In genomic region chr3:84126160-84126559, GRCh38 we compare ENCODE assay signal across 26 cellular contexts.
"Had no signal": no experiment of that assay in that cellular context is flagged by ENCODE, and none has a peak within 500 bp of the region (broad histone marks: within the 10 kb centered on the region; RNA-seq: fewer than 3 reads in every experiment).

No MANE protein-coding gene starts in this region.

- H3K4me1 ChIP-seq: adrenal gland, breast epithelium, Peyer's patch, SJSA1 had no signal

- H3K9me3 ChIP-seq: adrenal gland, SJSA1 had no signal

- ATAC-seq: activated CD8-positive, alpha-beta T cell treated with anti-CD3 and anti-CD28 coated beads, Interleukin-2, amount 10 ng/mL, durations not matched to agents 7 days and 5 days; T-helper 17 cell; WTC11 had no signal

- DNase-seq: activated CD4-positive, alpha-beta T cell treated with anti-CD3 and anti-CD28 coated beads for 48 hours; activated CD4-positive, alpha-beta T cell treated with anti-CD3 and anti-CD28 coated beads, Interleukin-2, amount 50 U/mL, for 4 hours; activated CD4-positive, CD25-positive, alpha-beta regulatory T cell treated with anti-CD3 and anti-CD28 coated beads, Interleukin-2, amount 50 U/mL, for 72 hours; activated CD8-positive, alpha-beta memory T cell treated with anti-CD3 and anti-CD28 coated beads, Interleukin-2, amount 50 U/mL, for 48 hours; activated CD8-positive, alpha-beta T cell treated with anti-CD3 and anti-CD28 coated beads, Interleukin-2, amount 10 ng/mL, durations not matched to agents 7 days and 5 days; activated naive CD4-positive, alpha-beta T cell treated with anti-CD3 and anti-CD28 coated beads, Interleukin-2, amount 50 U/mL, for 16 hours; activated naive CD8-positive, alpha-beta T cell treated with anti-CD3 and anti-CD28 coated beads, Interleukin-2, amount 10 ng/mL, durations not matched to agents 7 days and 5 days; activated T-cell treated with anti-CD3 and anti-CD28 coated beads, Interleukin-2, amount 50 U/mL, for 1 hour; adrenal gland; anterior cingulate cortex; central memory CD4-positive, alpha-beta T cell; KG1; NCI-H1092; NCI-H1417; NCI-H1930; NCI-H2107; NCI-H510A treated with DMSO at 0.1 percent for 48 hours; NCI-H69; Peyer's patch; SHP77; T-helper 17 cell; T-helper 9 cell had no signal

- H3K27me3 ChIP-seq: adrenal gland, breast epithelium, Peyer's patch, SJSA1 had no signal

- H3K4me3 Mint-ChIP-seq: activated CD8-positive, alpha-beta T cell treated with anti-CD3 and anti-CD28 coated beads, Interleukin-2, amount 10 ng/mL, durations not matched to agents 7 days and 5 days; activated naive CD8-positive, alpha-beta T cell treated with anti-CD3 and anti-CD28 coated beads, Interleukin-2, amount 10 ng/mL, durations not matched to agents 7 days and 5 days; T-helper 17 cell; WTC11 had no signal

- H3K36me3 ChIP-seq: adrenal gland, Peyer's patch, SJSA1 had no signal

- H3K36me3 Mint-ChIP-seq: activated naive CD8-positive, alpha-beta T cell treated with anti-CD3 and anti-CD28 coated beads, Interleukin-2, amount 10 ng/mL, durations not matched to agents 7 days and 5 days; WTC11 had no signal

- H3K27ac ChIP-seq: adrenal gland, breast epithelium, Peyer's patch, RWPE1, SJSA1 had no signal

- H3K4me3 ChIP-seq: adrenal gland, breast epithelium, Peyer's patch, SJSA1 had no signal

- H3K27ac Mint-ChIP-seq: activated CD8-positive, alpha-beta T cell treated with anti-CD3 and anti-CD28 coated beads, Interleukin-2, amount 10 ng/mL, durations not matched to agents 7 days and 5 days; activated naive CD8-positive, alpha-beta T cell treated with anti-CD3 and anti-CD28 coated beads, Interleukin-2, amount 10 ng/mL, durations not matched to agents 7 days and 5 days; T-helper 17 cell; WTC11 had no signal

- H3K27me3 Mint-ChIP-seq: activated naive CD8-positive, alpha-beta T cell treated with anti-CD3 and anti-CD28 coated beads, Interleukin-2, amount 10 ng/mL, durations not matched to agents 7 days and 5 days; T-helper 17 cell had no signal

- H3K4me1 Mint-ChIP-seq: activated naive CD8-positive, alpha-beta T cell treated with anti-CD3 and anti-CD28 coated beads, Interleukin-2, amount 10 ng/mL, durations not matched to agents 7 days and 5 days; T-helper 17 cell; WTC11 had no signal
